Comparison of ENCODE assay signal across 13 cellular contexts in genomic region chr1:200034821-200035396, GRCh38. TPM values are rescaled to one million over a fixed set of nuclear protein-coding genes. Genes with fewer than 3 reads are reported as not detected.
A peak's percentile ranks its signal among the peaks of the same experiment; 100 is the strongest.
DNase-seq lines count a peak whose midpoint lies in the region; TF ChIP-seq lines count a peak whose summit lies in the region.
"Had no signal": no experiment of that assay in that cellular context is flagged by ENCODE, and none has a peak within 500 bp of the region (broad histone marks: within the 10 kb centered on the region; RNA-seq: fewer than 3 reads in every experiment).

No MANE protein-coding gene starts in this region.

- H3K9ac ChIP-seq in HUES48 (ENCODE audit: low read depth, low read length): no peak overlapping the region

- peaks cover 47% of the 10 kb centered on the region for H3K4me1 ChIP-seq in HUES48 (ENCODE audit: control insufficient read depth, insufficient read depth, low read length)
- peaks cover 21 to 52% (median 38%) of the 10 kb centered on the region in 4 donors for H3K4me1 ChIP-seq in stomach

- TF ChIP-seq EP300 in stomach (IDR thresholded peaks at IDR 0.05): no peak

- 5 to 12% (median 8%) methylated on average over 24 of the region's 24 CpGs for WGBS in stomach, 5 donors

- DNase-seq in choroid plexus epithelial cell (ENCODE audit: low read depth) (no peak), iris pigment epithelial cell (ENCODE audit: low read depth) (peak; percentile 65), stomach (no peak), GM19240 (ENCODE audit: insufficient read length, low spot score) (no peak), COLO668 (lab: John Stamatoyannopoulos, UW; ENCODE audit: unreplicated experiment) (no peak)
- no peak for DNase-seq in activated CD8-positive, alpha-beta memory T cell treated with anti-CD3 and anti-CD28 coated beads for 24 hours
- no peak for DNase-seq in activated CD8-positive, alpha-beta memory T cell treated with anti-CD3 and anti-CD28 coated beads, Interleukin-2, amount 50 U/mL, for 48 hours
- DNase-seq: effector CD4-positive, alpha-beta T cell; kidney glomerular epithelial cell; NCI-H146; NK-92 treated with Interleukin-12 subunit alpha and Interleukin-12 subunit beta, amount 100 ng/mL, for 24 hours; T-helper 1 cell had no signal

- peaks cover 91% of the 10 kb centered on the region for H3K27me3 ChIP-seq in HUES48 (ENCODE audit: control insufficient read depth, insufficient read depth, low read length)
- peaks cover 26 to 100% (median 62%) of the 10 kb centered on the region in 3 donors for H3K27me3 ChIP-seq in stomach

- TF ChIP-seq CTCF in choroid plexus epithelial cell (conservative IDR thresholded peaks at IDR 0.05; ENCODE audit: low read depth, low read length): no peak
- no peak for TF ChIP-seq CTCF in stomach (IDR thresholded peaks at IDR 0.05)

- H3K9me3 ChIP-seq in HUES48 (ENCODE audit: control insufficient read depth, insufficient read depth, low read length) (no peaks in the 10 kb centered on the region), stomach (no peaks in the 10 kb centered on the region)

- no peak for TF ChIP-seq POLR2A in stomach (IDR thresholded peaks at IDR 0.05)

- peak overlapping the region; percentile 75 for H3K4me3 ChIP-seq in HUES48 (ENCODE audit: low read depth, low read length)
- H3K4me3 ChIP-seq in choroid plexus epithelial cell (ENCODE audit: low read depth, low read length): peak overlapping the region; percentile 30
- H3K4me3 ChIP-seq in stomach: peak overlapping the region in 3 of 4 donors; percentile 7 to 33 (median 8)

- H3K36me3 ChIP-seq in HUES48 (ENCODE audit: control insufficient read depth, insufficient read depth, low read length): no peaks in the 10 kb centered on the region
- H3K36me3 ChIP-seq in stomach: no peaks in the 10 kb centered on the region

- H3K27ac ChIP-seq in HUES48 (ENCODE audit: low read depth, low read length) (no peak overlapping the region), stomach (no peak overlapping the region)

- intact Hi-C loops in stomach (cut with DNase I; ENCODE audit: low total_unique reads): no loop called here

RNA-seq across cellular contexts. Expression of gene NR5A2, which starts 7.4 kb away (rescaled TPM):
- total RNA-seq in stomach: 100 to 1,000 TPM in 1 of 5 donors, 10 to 100 TPM in 1, 1 to 10 TPM in 1, under 1 TPM in 1, not detected in 1; 0.45 to 227 (median 6.0) TPM
- under 1 TPM; 0.33 to 0.46 (median 0.44) TPM for polyA plus RNA-seq in stomach

Comparison
In these comparisons a context has a peak if more than half of its experiments do, and no peak if none do; other contexts are left out.
1. H3K4me3 ChIP-seq: peak in every context shown above with its lines; median percentile 75 in HUES48; 30 in choroid plexus epithelial cell; 8 in stomach.